In the genomic region with DNA sequence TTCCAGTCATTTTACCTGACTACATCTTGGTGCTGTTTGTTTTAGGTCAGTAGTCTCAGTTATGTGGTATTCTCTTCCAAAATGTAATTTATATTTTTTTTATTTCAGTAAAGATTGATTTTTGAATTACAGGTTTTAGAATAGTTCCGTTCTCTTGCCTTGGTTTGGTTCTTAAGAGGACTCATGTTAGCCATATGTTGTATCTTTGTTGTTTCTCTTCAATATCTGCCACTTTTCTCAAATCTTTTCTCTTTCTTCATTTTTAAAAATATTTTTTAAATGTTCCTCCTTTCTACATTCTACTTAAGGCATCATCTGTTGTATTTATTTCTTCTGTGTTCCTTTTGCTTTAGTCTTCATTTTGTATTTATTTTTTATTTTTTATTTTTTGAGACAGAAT, we compare ENCODE assay signal across 5 cellular contexts.
"Had no signal": no experiment of that assay in that cellular context is flagged by ENCODE, and none has a peak within 500 bp of the region (broad histone marks: within the 10 kb centered on the region; RNA-seq: fewer than 3 reads in every experiment).

No MANE protein-coding gene starts in this region.

- H3K9me3 Mint-ChIP-seq: IgD-negative memory B cell had no signal

- H3K4me3 Mint-ChIP-seq: IgD-negative memory B cell had no signal

- H3K27ac Mint-ChIP-seq: IgD-negative memory B cell had no signal

- H3K27ac ChIP-seq: HL-60 had no signal

- DNase-seq: IMR-90, KBM-7 had no signal

- H3K4me3 ChIP-seq: K562 had no signal
